23 cellular contexts compared by ENCODE assay signal in genomic region chr10:18476283-18476682, GRCh38.
"Had no signal": no experiment of that assay in that cellular context is flagged by ENCODE, and none has a peak within 500 bp of the region (broad histone marks: within the 10 kb centered on the region; RNA-seq: fewer than 3 reads in every experiment).

No MANE protein-coding gene starts in this region.

- H3K4me3 ChIP-seq: mucosa of descending colon, ovary, right atrium auricular region, skin epidermis, stomach, testis, thyroid gland, transverse colon, upper lobe of left lung had no signal

- H3K9me3 ChIP-seq: mucosa of descending colon, ovary, right atrium auricular region, stomach, testis, thyroid gland, transverse colon, upper lobe of left lung had no signal

- H3K27me3 ChIP-seq: ovary, right atrium auricular region, stomach, testis, thyroid gland, transverse colon, upper lobe of left lung had no signal

- H3K4me1 ChIP-seq: stomach, testis, thyroid gland, upper lobe of left lung had no signal

- ATAC-seq: left cardiac atrium; left lobe of liver; mucosa of descending colon; naive thymus-derived CD4-positive, alpha-beta T cell; natural killer cell treated with Interleukin-12 subunit alpha and Interleukin-12 subunit beta and Interleukin-15 and Interleukin-18, amount 100 ng/mL, for 72 hours; sciatic nerve; stimulated activated naive B cell treated with anti-CD40 and anti-IgM and Interleukin-4, amounts not matched to agents 10 μg/mL and 1 μg/mL and 100 μg/mL, for 72 hours; stimulated activated naive CD8-positive, alpha-beta T cell treated with anti-CD3 and anti-CD28 coated beads, Interleukin-15, Interleukin-2, amounts not matched to agents 100 U/mL and 50 U/mL, for 24 hours had no signal

- DNase-seq: hippocampal formation; kidney glomerular epithelial cell; left cardiac atrium; midbrain; mucosa of descending colon; naive thymus-derived CD4-positive, alpha-beta T cell; ovary; stimulated activated CD4-positive, alpha-beta T cell treated with anti-CD3 and anti-CD28 coated beads, Interleukin-12 subunit alpha, Interleukin-12 subunit beta, amount 100 ng/mL, for 4 hours; stimulated activated CD4-positive, alpha-beta T cell treated with anti-CD3 and anti-CD28 coated beads, Interleukin-15, amount 100 ng/mL, for 24 hours; stimulated activated CD4-positive, alpha-beta T cell treated with anti-CD3 and anti-CD28 coated beads, Interleukin-2, amount 100 ng/mL, for 24 hours; stimulated activated CD4-positive, alpha-beta T cell treated with anti-CD3 and anti-CD28 coated beads, Interleukin-4, amount 100 ng/mL, for 1 hour; stimulated activated naive B cell treated with anti-CD40 and anti-IgM and Interleukin-4, amounts not matched to agents 10 μg/mL and 1 μg/mL and 100 μg/mL, for 72 hours; stimulated activated naive CD8-positive, alpha-beta T cell treated with anti-CD3 and anti-CD28 coated beads, Interleukin-15, Interleukin-2, amounts not matched to agents 100 U/mL and 50 U/mL, for 24 hours; stomach; testis; thyroid gland; transverse colon; upper lobe of left lung had no signal

- H3K36me3 ChIP-seq: ovary, right atrium auricular region, stomach, thyroid gland, transverse colon, upper lobe of left lung had no signal

- H3K27ac ChIP-seq: ovary, skin epidermis, stomach, testis, thyroid gland, transverse colon, upper lobe of left lung had no signal
